Comparison of ENCODE assay signal across 10 cellular contexts in genomic region chr18:56851774-56852173, GRCh38.
DNase-seq lines count a peak whose midpoint lies in the region; ATAC-seq and TF ChIP-seq lines count a peak whose summit lies in the region.
"Had no signal": no experiment of that assay in that cellular context is flagged by ENCODE, and none has a peak within 500 bp of the region (broad histone marks: within the 10 kb centered on the region; RNA-seq: fewer than 3 reads in every experiment).

No MANE protein-coding gene starts in this region.

- peaks cover 9% of the 10 kb centered on the region for H3K36me3 Mint-ChIP-seq in activated CD4-positive, alpha-beta memory T cell treated with anti-CD3 and anti-CD28 coated beads, Interleukin-2, amount 10 ng/mL, durations not matched to agents 7 days and 5 days (ENCODE audit: low read depth)
- peaks cover 20% of the 10 kb centered on the region for H3K36me3 Mint-ChIP-seq in activated CD8-positive, alpha-beta T cell treated with anti-CD3 and anti-CD28 coated beads for 36 hours (ENCODE audit: low read depth)

- no peak overlapping the region for H3K27ac Mint-ChIP-seq in activated CD4-positive, alpha-beta memory T cell treated with anti-CD3 and anti-CD28 coated beads, Interleukin-2, amount 10 ng/mL, durations not matched to agents 7 days and 5 days
- no peak overlapping the region for H3K27ac Mint-ChIP-seq in activated CD8-positive, alpha-beta T cell treated with anti-CD3 and anti-CD28 coated beads for 36 hours

- TF ChIP-seq CTCF in activated CD8-positive, alpha-beta T cell treated with anti-CD3 and anti-CD28 coated beads for 36 hours (IDR thresholded peaks at IDR 0.05), result no peak

- intact Hi-C loops in activated CD8-positive, alpha-beta T cell treated with anti-CD3 and anti-CD28 coated beads for 36 hours (cut with micrococcal nuclease), result no loop called here

- DNase-seq in SIG-M5 (lab: John Stamatoyannopoulos, UW), result peak; percentile 4
- no peak for DNase-seq in putamen (ENCODE audit: low spot score)
- DNase-seq in activated CD4-positive, alpha-beta memory T cell treated with anti-CD3 and anti-CD28 coated beads, Interleukin-2, amount 10 ng/mL, durations not matched to agents 7 days and 5 days, result no peak
- DNase-seq in cerebellum (ENCODE audit: low spot score), result no peak
- no peak for DNase-seq in activated CD8-positive, alpha-beta T cell treated with anti-CD3 and anti-CD28 coated beads for 36 hours
- DNase-seq: KG1, trophoblast cell had no signal

- H3K9me3 Mint-ChIP-seq in activated CD4-positive, alpha-beta memory T cell treated with anti-CD3 and anti-CD28 coated beads, Interleukin-2, amount 10 ng/mL, durations not matched to agents 7 days and 5 days, result peaks cover 4% of the 10 kb centered on the region
- peaks cover 9% of the 10 kb centered on the region for H3K9me3 Mint-ChIP-seq in activated CD8-positive, alpha-beta T cell treated with anti-CD3 and anti-CD28 coated beads for 36 hours

- ATAC-seq in GM18861 (IDR thresholded peaks at IDR 0.05; ENCODE audit: unreplicated experiment) (peak; percentile 88), GM21576 (IDR thresholded peaks at IDR 0.05; ENCODE audit: unreplicated experiment) (peak; percentile 94), HG03159 (IDR thresholded peaks at IDR 0.05; ENCODE audit: unreplicated experiment) (peak; percentile 87)
- ATAC-seq in activated CD8-positive, alpha-beta T cell treated with anti-CD3 and anti-CD28 coated beads for 36 hours, result no peak

- no peak overlapping the region for H3K4me3 Mint-ChIP-seq in activated CD4-positive, alpha-beta memory T cell treated with anti-CD3 and anti-CD28 coated beads, Interleukin-2, amount 10 ng/mL, durations not matched to agents 7 days and 5 days
- no peak overlapping the region for H3K4me3 Mint-ChIP-seq in activated CD8-positive, alpha-beta T cell treated with anti-CD3 and anti-CD28 coated beads for 36 hours

- no peaks in the 10 kb centered on the region for H3K4me1 Mint-ChIP-seq in activated CD4-positive, alpha-beta memory T cell treated with anti-CD3 and anti-CD28 coated beads, Interleukin-2, amount 10 ng/mL, durations not matched to agents 7 days and 5 days
- H3K4me1 Mint-ChIP-seq in activated CD8-positive, alpha-beta T cell treated with anti-CD3 and anti-CD28 coated beads for 36 hours (ENCODE audit: low read depth), result peaks cover 5% of the 10 kb centered on the region

- CTCF ChIA-PET in activated CD4-positive, alpha-beta memory T cell treated with anti-CD3 and anti-CD28 coated beads, Interleukin-2, amount 10 ng/mL, durations not matched to agents 7 days and 5 days (lab: Charles Lee), result no interaction called here
- CTCF ChIA-PET in activated CD8-positive, alpha-beta T cell treated with anti-CD3 and anti-CD28 coated beads for 36 hours (lab: Charles Lee), result interaction anchor here (0.9 kb wide), 1 partner anchor 17 kb away, joined by 4 read pairs; no protein-coding TSS in a partner anchor

- no peaks in the 10 kb centered on the region for H3K27me3 Mint-ChIP-seq in activated CD4-positive, alpha-beta memory T cell treated with anti-CD3 and anti-CD28 coated beads, Interleukin-2, amount 10 ng/mL, durations not matched to agents 7 days and 5 days
- no peaks in the 10 kb centered on the region for H3K27me3 Mint-ChIP-seq in activated CD8-positive, alpha-beta T cell treated with anti-CD3 and anti-CD28 coated beads for 36 hours

- POLR2A ChIA-PET in activated CD4-positive, alpha-beta memory T cell treated with anti-CD3 and anti-CD28 coated beads, Interleukin-2, amount 10 ng/mL, durations not matched to agents 7 days and 5 days (lab: Charles Lee), result no interaction called here
- POLR2A ChIA-PET in activated CD8-positive, alpha-beta T cell treated with anti-CD3 and anti-CD28 coated beads for 36 hours (lab: Charles Lee), result no interaction called here
